In genomic region chr18:47632970-47633635, GRCh38 we compare ENCODE assay signal across 16 cellular contexts.
DNase-seq lines count a peak whose midpoint lies in the region; ATAC-seq, FAIRE-seq and TF ChIP-seq lines count a peak whose summit lies in the region.
"Had no signal": no experiment of that assay in that cellular context is flagged by ENCODE, and none has a peak within 500 bp of the region (broad histone marks: within the 10 kb centered on the region; RNA-seq: fewer than 3 reads in every experiment).

No MANE protein-coding gene starts in this region.

- 0 out of 2 replicates have a peak, but pooled peaks cover 3% of the 10 kb centered on the region for H3K9me2 ChIP-seq in GM23338 (ENCODE audit: insufficient read depth)

- H3K4me3 Mint-ChIP-seq in GM23338: no peak overlapping the region
- H3K4me3 Mint-ChIP-seq: CD4-positive, CD25-positive, alpha-beta regulatory T cell had no signal

- no peaks in the 10 kb centered on the region for H3K4me1 Mint-ChIP-seq in GM23338
- H3K4me1 Mint-ChIP-seq: CD4-positive, CD25-positive, alpha-beta regulatory T cell had no signal

- no peak for FAIRE-seq in GM12892 (lab: Jason Lieb, UNC)
- FAIRE-seq: H54 had no signal

- H3K4me1 ChIP-seq in GM23338 (ENCODE audit: insufficient read depth) (no peaks in the 10 kb centered on the region), lung (ENCODE audit: control insufficient read depth in 2 of 2, insufficient read depth in 2 of 2, low read length in 2 of 2) (no peaks in the 10 kb centered on the region)

- H3K79me2 ChIP-seq in GM23338 (replicated peaks; ENCODE audit: insufficient read depth): no peaks in the 10 kb centered on the region

- no peaks in the 10 kb centered on the region for H3K36me3 ChIP-seq in GM23338 (ENCODE audit: insufficient read depth)
- no peaks in the 10 kb centered on the region for H3K36me3 ChIP-seq in lung (ENCODE audit: control insufficient read depth in 2 of 2, insufficient read depth in 2 of 2, low read length in 2 of 2)
- H3K36me3 ChIP-seq: BLaER1 treated with 17β-estradiol and CSF1 and Interleukin-3, amounts not matched to agents 10 nM and 100 nM had no signal

- H3K27me3 Mint-ChIP-seq in GM23338 (ENCODE audit: insufficient read depth, low read depth, poor library complexity): no peaks in the 10 kb centered on the region
- H3K27me3 Mint-ChIP-seq: CD4-positive, CD25-positive, alpha-beta regulatory T cell had no signal

- no peak for ATAC-seq in GM23338
- ATAC-seq in SK-N-SH treated with all-trans-retinoic acid at 6 μM for 48 hours: no peak
- peak; percentile 66 for ATAC-seq in lung (ENCODE audit: insufficient read depth, low FRiP score)
- ATAC-seq in GM21825 (IDR thresholded peaks at IDR 0.05; ENCODE audit: unreplicated experiment): no peak

- peaks cover 9% of the 10 kb centered on the region for H3K9me3 Mint-ChIP-seq in GM23338

- WGBS in lung, 2 donors: 34 to 36% methylated on average over 2 of the region's 2 CpGs

- 0 out of 2 replicates have a peak overlapping the region, but pooled peaks have one; percentile 18 for H2AFZ ChIP-seq in GM23338

- H3F3A ChIP-seq in GM23338 (replicated peaks; ENCODE audit: low read depth): no peaks in the 10 kb centered on the region

- no peaks in the 10 kb centered on the region for H3K9me3 ChIP-seq in lung (ENCODE audit: control insufficient read depth in 2 of 2, insufficient read depth in 1 of 2, low read length in 1 of 2)
- H3K9me3 ChIP-seq: BLaER1 treated with 17β-estradiol and CSF1 and Interleukin-3, amounts not matched to agents 10 nM and 100 nM had no signal

- H4K20me1 ChIP-seq in GM23338 (replicated peaks; ENCODE audit: insufficient read depth): no peaks in the 10 kb centered on the region
- H4K20me1 ChIP-seq: BLaER1 treated with 17β-estradiol and CSF1 and Interleukin-3, amounts not matched to agents 10 nM and 100 nM had no signal

- H3K27me3 ChIP-seq in GM23338 (ENCODE audit: insufficient read depth): no peaks in the 10 kb centered on the region
- no peaks in the 10 kb centered on the region for H3K27me3 ChIP-seq in lung (ENCODE audit: control insufficient read depth, insufficient read depth)
- H3K27me3 ChIP-seq: BLaER1 treated with 17β-estradiol and CSF1 and Interleukin-3, amounts not matched to agents 10 nM and 100 nM had no signal

- peak; percentile 21 for DNase-seq in DMS 273 (lab: John Stamatoyannopoulos, UW; ENCODE audit: unreplicated experiment)
- DNase-seq in GM23338 (ENCODE audit: low spot score): no peak
- DNase-seq in lung (ENCODE audit: low spot score): no peak
- no peak for DNase-seq in activated CD8-positive, alpha-beta memory T cell treated with anti-CD3 and anti-CD28 coated beads, Interleukin-2, amount 50 U/mL, for 48 hours
- no peak for DNase-seq in GM12892 (ENCODE audit: insufficient read length)
- DNase-seq in NCI-H2029 (lab: John Stamatoyannopoulos, UW): no peak
- DNase-seq: ACHN; CD4-positive, CD25-positive, alpha-beta regulatory T cell; DMS79; EL; GDM1; IMR-90 had no signal

- H3K27ac Mint-ChIP-seq in GM23338: no peak overlapping the region
- H3K27ac Mint-ChIP-seq: CD4-positive, CD25-positive, alpha-beta regulatory T cell had no signal

- peaks cover 6% of the 10 kb centered on the region; the same call in 2 of the 3 replicates for H3K36me3 Mint-ChIP-seq in GM23338 (ENCODE audit: low read depth)
- H3K36me3 Mint-ChIP-seq: CD4-positive, CD25-positive, alpha-beta regulatory T cell had no signal

- H3K27ac ChIP-seq in GM23338 (ENCODE audit: low read depth): no peak overlapping the region
- H3K27ac ChIP-seq in lung (ENCODE audit: low read depth in 1 of 2, low read length in 1 of 2): no peak overlapping the region
- H3K27ac ChIP-seq: BLaER1 treated with 17β-estradiol and CSF1 and Interleukin-3, amounts not matched to agents 10 nM and 100 nM had no signal

- TF ChIP-seq POLR2A in GM12892 (IDR thresholded peaks at IDR 0.05; ENCODE audit: low read depth, low read length): no peak

- TF ChIP-seq CTCF in GM23338 (conservative IDR thresholded peaks at IDR 0.05; ENCODE audit: low read depth in 2 of 2) (no peak), lung (IDR thresholded peaks at IDR 0.05; ENCODE audit: control extremely low read depth, extremely low read depth) (no peak)

- no peak overlapping the region for H3K4me2 ChIP-seq in GM23338

- no peak overlapping the region for H3K4me3 ChIP-seq in GM23338
- H3K4me3 ChIP-seq in lung: no peak overlapping the region
- H3K4me3 ChIP-seq: BLaER1 treated with 17β-estradiol and CSF1 and Interleukin-3, amounts not matched to agents 10 nM and 100 nM had no signal

TF ChIP-seq in GM23338, 12 proteins besides CTCF, POLR2A, EP300 and RAD21 (continues in another document):
- TF ChIP-seq JUNB (IDR thresholded peaks at IDR 0.05; ENCODE audit: unreplicated experiment) (no peak), EZH2 (IDR thresholded peaks at IDR 0.05; ENCODE audit: low read depth, unreplicated experiment) (no peak), ZNF331 (CRISPR knock-in tag; IDR thresholded peaks at IDR 0.05; ENCODE audit: low read depth) (no peak), ETS1 (IDR thresholded peaks at IDR 0.05) (no peak), ZNF114 (CRISPR knock-in tag; IDR thresholded peaks at IDR 0.05) (no peak), EZH2phosphoT487 (IDR thresholded peaks at IDR 0.05; ENCODE audit: unreplicated experiment) (no peak), POLR2AphosphoS5 (IDR thresholded peaks at IDR 0.05; ENCODE audit: low read depth) (no peak)

TF ChIP-seq in SK-N-SH treated with all-trans-retinoic acid at 6 μM for 48 hours, 23 proteins besides CTCF, POLR2A, EP300 and RAD21:
- TF ChIP-seq CREB5 (CRISPR knock-in tag; IDR thresholded peaks at IDR 0.05; ENCODE audit: low read depth): no peak
- peak; percentile 88 for TF ChIP-seq TCF4 (CRISPR knock-in tag; IDR thresholded peaks at IDR 0.05; ENCODE audit: borderline replicate concordance)
- TF ChIP-seq TSHZ2 (CRISPR knock-in tag; IDR thresholded peaks at IDR 0.05): 0 out of 2 replicates have a peak, but pooled peaks have one; percentile 53
